In genomic region chr22:44337658-44338004, GRCh38 we compare ENCODE assay signal across 11 cellular contexts. TPM values are rescaled to one million over a fixed set of nuclear protein-coding genes. Genes with fewer than 3 reads are reported as not detected.
A peak's percentile ranks its signal among the peaks of the same experiment; 100 is the strongest.
DNase-seq lines count a peak whose midpoint lies in the region; ATAC-seq and TF ChIP-seq lines count a peak whose summit lies in the region.
"Had no signal": no experiment of that assay in that cellular context is flagged by ENCODE, and none has a peak within 500 bp of the region (broad histone marks: within the 10 kb centered on the region; RNA-seq: fewer than 3 reads in every experiment).

No MANE protein-coding gene starts in this region.

- H3K27ac Mint-ChIP-seq in endodermal cell = no peak overlapping the region
- no peak overlapping the region for H3K27ac Mint-ChIP-seq in effector memory CD8-positive, alpha-beta T cell

- peaks cover 16% of the 10 kb centered on the region for H3K27me3 Mint-ChIP-seq in endodermal cell (ENCODE audit: insufficient read depth)
- H3K27me3 Mint-ChIP-seq in effector memory CD8-positive, alpha-beta T cell = peaks cover 0 to 3% of the 10 kb centered on the region in 2 donors

- no peak overlapping the region for H3K27ac ChIP-seq in endodermal cell (ENCODE audit: low read depth, low read length)
- peak overlapping the region in 3 of 4 donors; percentile 35 to 74 (median 58) for H3K27ac ChIP-seq in sigmoid colon
- H3K27ac ChIP-seq: 22Rv1, KMS-11 had no signal

- H3K27me3 ChIP-seq in endodermal cell (ENCODE audit: control insufficient read depth, insufficient read depth, low read length, poor library complexity, severe bottlenecking) (peaks cover 29% of the 10 kb centered on the region), sigmoid colon (peaks cover 0 to under 1% (median 0%) of the 10 kb centered on the region in 3 donors)

- peaks cover 3% of the 10 kb centered on the region for H3K4me1 ChIP-seq in endodermal cell (ENCODE audit: control insufficient read depth, insufficient read depth, low read length)
- H3K4me1 ChIP-seq in sigmoid colon = peaks cover 0 to 41% (median 39%) of the 10 kb centered on the region in 4 donors

- peak; percentile 66 for DNase-seq in DMS 273 (lab: John Stamatoyannopoulos, UW; ENCODE audit: unreplicated experiment)
- no peak for DNase-seq in DMS 273 treated with DMSO at 0.1 percent for 48 hours (lab: John Stamatoyannopoulos, UW)
- peak; percentile 70 for DNase-seq in NCI-H510A (lab: John Stamatoyannopoulos, UW)
- peak; percentile 80 for DNase-seq in endodermal cell
- peak; percentile 86 for DNase-seq in sigmoid colon
- no peak for DNase-seq in effector memory CD8-positive, alpha-beta T cell

- 31% methylated on average over 3 to 13 of the region's 13 CpGs for WGBS in endodermal cell (ENCODE audit: insufficient coverage in 1 of 2, insufficient read length in 1 of 2), 2 experiments
- WGBS in sigmoid colon, 2 donors = 35 to 40% methylated on average over 13 of the region's 13 CpGs

- ATAC-seq in HG03139 (IDR thresholded peaks at IDR 0.05; ENCODE audit: unreplicated experiment) (no peak), HG03097 (IDR thresholded peaks at IDR 0.05; ENCODE audit: low FRiP score, unreplicated experiment) (no peak)
- no peak for ATAC-seq in effector memory CD8-positive, alpha-beta T cell (replicated peaks)
- ATAC-seq: gastroesophageal sphincter had no signal

- H3K4me3 ChIP-seq in endodermal cell (ENCODE audit: low read length) (no peak overlapping the region), sigmoid colon (no peak overlapping the region)
- H3K4me3 ChIP-seq: gastroesophageal sphincter had no signal

- no peak for TF ChIP-seq EP300 in sigmoid colon (IDR thresholded peaks at IDR 0.05)

- no peak for TF ChIP-seq CTCF in endodermal cell (conservative IDR thresholded peaks at IDR 0.05)
- TF ChIP-seq CTCF in sigmoid colon (IDR thresholded peaks at IDR 0.05) = no peak

- no peaks in the 10 kb centered on the region for H3K36me3 Mint-ChIP-seq in endodermal cell (ENCODE audit: low read depth)
- no peaks in the 10 kb centered on the region for H3K36me3 Mint-ChIP-seq in effector memory CD8-positive, alpha-beta T cell (ENCODE audit: insufficient read depth)

- intact Hi-C loops in sigmoid colon (cut with DNase I) = loop anchor here (10.0 kb wide), 1 partner anchor 193 kb away; no protein-coding TSS in a partner anchor

- peaks cover 7% of the 10 kb centered on the region for H3K4me1 Mint-ChIP-seq in endodermal cell
- no peaks in the 10 kb centered on the region for H3K4me1 Mint-ChIP-seq in effector memory CD8-positive, alpha-beta T cell (ENCODE audit: low read depth in 2 of 2)

- no peaks in the 10 kb centered on the region for H3K9me3 Mint-ChIP-seq in endodermal cell
- no peaks in the 10 kb centered on the region for H3K9me3 Mint-ChIP-seq in effector memory CD8-positive, alpha-beta T cell

- no peak for TF ChIP-seq POLR2A in sigmoid colon (IDR thresholded peaks at IDR 0.05)

- H3K36me3 ChIP-seq in endodermal cell (ENCODE audit: control insufficient read depth, insufficient read depth, low read length) = no peaks in the 10 kb centered on the region
- no peaks in the 10 kb centered on the region for H3K36me3 ChIP-seq in sigmoid colon
- H3K36me3 ChIP-seq: gastroesophageal sphincter had no signal

- no peak overlapping the region for H3K4me3 Mint-ChIP-seq in endodermal cell
- H3K4me3 Mint-ChIP-seq in effector memory CD8-positive, alpha-beta T cell = no peak overlapping the region

- H3K9ac ChIP-seq in endodermal cell (ENCODE audit: extremely low read depth, low read length, poor library complexity, severe bottlenecking) = no peak overlapping the region
- H3K9ac ChIP-seq: KMS-11 had no signal

- H3K9me3 ChIP-seq in endodermal cell (ENCODE audit: control insufficient read depth, low read length) = no peaks in the 10 kb centered on the region
- H3K9me3 ChIP-seq in sigmoid colon = no peaks in the 10 kb centered on the region
- H3K9me3 ChIP-seq: gastroesophageal sphincter had no signal

RNA-seq across cellular contexts. Expression of gene SHISAL1, which starts 24.9 kb away (rescaled TPM):
- under 1 TPM; 0.42 to 0.95 TPM for total RNA-seq in endodermal cell
- polyA plus RNA-seq in endodermal cell (2013, experiment 1 of 2) = 2.8 TPM
- 3.2 TPM for polyA plus RNA-seq in endodermal cell (2013, experiment 2 of 2)
- 10 to 100 TPM; 20.7 to 32.4 (median 24.1) TPM for total RNA-seq in sigmoid colon
- 1 to 10 TPM in 1 of 3 donors, under 1 TPM in 2; 0.23 to 1.3 (median 0.60) TPM for polyA plus RNA-seq in sigmoid colon

Comparison
In these comparisons a context has a peak if more than half of its experiments do, and no peak if none do; other contexts are left out.
1. DNase-seq: peak in DMS 273 (single experiment), NCI-H510A (single experiment), endodermal cell (single experiment) and sigmoid colon (single experiment); none in DMS 273 treated with DMSO at 0.1 percent for 48 hours (single experiment) and effector memory CD8-positive, alpha-beta T cell (0 of 3).
2. RNA of gene SHISAL1, which starts 24.9 kb away (total RNA-seq): 20.7 to 32.4 TPM in sigmoid colon; 0.42 to 0.95 TPM in endodermal cell; every median in the first group is over 10 times any median in the second.